ENCODE assay signal across 8 cellular contexts in genomic region chr9:94030318-94031179, GRCh38. TPM values are rescaled to one million over a fixed set of nuclear protein-coding genes. Genes with fewer than 3 reads are reported as not detected.
DNase-seq lines count a peak whose midpoint lies in the region; ATAC-seq lines count a peak whose summit lies in the region.

No MANE protein-coding gene starts in this region.

- peak overlapping the region; percentile 46 to 78 for H3K27ac ChIP-seq in esophagus (ENCODE audit: low read depth in 2 of 2, low read length in 1 of 2)

- WGBS in esophagus, 2 donors, result 0% methylated on average over 85 to 97 of the region's 97 CpGs

- H3K9ac ChIP-seq in NT2/D1 (ENCODE audit: insufficient read length, low read depth), result peak overlapping the region; percentile 95
- H3K9ac ChIP-seq in mucosa of stomach (ENCODE audit: low read length), result peak overlapping the region; percentile 77

- H3K36me3 ChIP-seq in NT2/D1 (ENCODE audit: insufficient read depth, insufficient read length, low read length), result no peaks in the 10 kb centered on the region
- no peaks in the 10 kb centered on the region for H3K36me3 ChIP-seq in esophagus (ENCODE audit: control insufficient read depth in 2 of 2, insufficient read depth in 2 of 2, low read length in 1 of 2)
- H3K36me3 ChIP-seq in mucosa of stomach (ENCODE audit: control insufficient read depth, insufficient read depth, low read length), result no peaks in the 10 kb centered on the region

- no peaks in the 10 kb centered on the region for H3K27me3 ChIP-seq in NT2/D1 (ENCODE audit: insufficient read depth, insufficient read length)
- no peaks in the 10 kb centered on the region for H3K27me3 ChIP-seq in esophagus (ENCODE audit: control insufficient read depth in 1 of 2, insufficient read depth in 2 of 2, low read length in 2 of 2)
- H3K27me3 ChIP-seq in mucosa of stomach (ENCODE audit: control insufficient read depth, insufficient read depth, low read length), result no peaks in the 10 kb centered on the region

- no peaks in the 10 kb centered on the region for H3K4me1 ChIP-seq in NT2/D1 (ENCODE audit: insufficient read depth, insufficient read length)
- H3K4me1 ChIP-seq in esophagus (ENCODE audit: control insufficient read depth in 2 of 2, insufficient read depth in 2 of 2, low read length in 1 of 2), result no peaks in the 10 kb centered on the region
- no peaks in the 10 kb centered on the region for H3K4me1 ChIP-seq in mucosa of stomach (ENCODE audit: control insufficient read depth, insufficient read depth, low read length)

- peak; percentile 97 for ATAC-seq in GM19467 (IDR thresholded peaks at IDR 0.05; ENCODE audit: unreplicated experiment)

- DNase-seq in COR-L47 (lab: John Stamatoyannopoulos, UW) (peak; percentile 85), HPDE6-E6E7 (ENCODE audit: extremely low spot score) (peak; percentile 80), NT2/D1 (ENCODE audit: low read depth, low spot score) (peak; percentile 79), activated T-cell treated with anti-CD3 and anti-CD28 coated beads for 24 hours (ENCODE audit: low read depth) (peak; percentile 73)
- DNase-seq in stimulated activated CD8-positive, alpha-beta memory T cell treated with anti-CD3 and anti-CD28 coated beads, Interleukin-7, amount 100 ng/mL, for 1 hour (ENCODE audit: low read depth in 2 of 2), result peak; percentile 56 to 57

- H3K9me3 ChIP-seq in NT2/D1 (ENCODE audit: insufficient read depth, low read length) (peaks cover 31% of the 10 kb centered on the region), esophagus (ENCODE audit: control insufficient read depth in 2 of 2, insufficient read depth in 1 of 2, low read depth in 1 of 2, low read length in 1 of 2) (no peaks in the 10 kb centered on the region), mucosa of stomach (ENCODE audit: control insufficient read depth, low read length) (no peaks in the 10 kb centered on the region)

- peak overlapping the region; percentile 89 for H3K4me3 ChIP-seq in NT2/D1 (ENCODE audit: insufficient read length, low read depth)
- peak overlapping the region; percentile 65 to 75 for H3K4me3 ChIP-seq in esophagus (ENCODE audit: low read depth in 1 of 2, low read length in 2 of 2)
- peak overlapping the region; percentile 75 for H3K4me3 ChIP-seq in mucosa of stomach (ENCODE audit: low read length)

RNA-seq across cellular contexts. Expression of gene PTPDC1, which starts 53.7 kb away (rescaled TPM):
- 1 to 10 TPM in 1 of 2 donors, under 1 TPM in 1; 1.00 to 2.0 TPM for polyA plus RNA-seq in esophagus

Comparison
In these comparisons a context has a peak if more than half of its experiments do, and no peak if none do; other contexts are left out.
1. Peak in every context shown above with its lines: DNase-seq, ATAC-seq, H3K4me3 ChIP-seq and H3K27ac ChIP-seq.